Comparison of ENCODE assay signal across 13 cellular contexts in genomic region chr20:45059022-45059728, GRCh38. TPM values are rescaled to one million over a fixed set of nuclear protein-coding genes. Genes with fewer than 3 reads are reported as not detected.
DNase-seq lines count a peak whose midpoint lies in the region; ATAC-seq, FAIRE-seq and TF ChIP-seq lines count a peak whose summit lies in the region.
"Had no signal": no experiment of that assay in that cellular context is flagged by ENCODE, and none has a peak within 500 bp of the region (broad histone marks: within the 10 kb centered on the region; RNA-seq: fewer than 3 reads in every experiment).

No MANE protein-coding gene starts in this region.

- peaks cover 3% of the 10 kb centered on the region for H3K36me3 Mint-ChIP-seq in IgD-negative memory B cell

- FAIRE-seq in kidney (lab: Jason Lieb, UNC) = no peak

- H3K27me3 Mint-ChIP-seq in IgD-negative memory B cell = no peaks in the 10 kb centered on the region

- no peaks in the 10 kb centered on the region for H3K4me1 ChIP-seq in kidney (ENCODE audit: control insufficient read depth in 1 of 2, insufficient read depth in 1 of 2, low read depth in 1 of 2, low read length in 2 of 2)
- H3K4me1 ChIP-seq: gastrocnemius medialis had no signal

- no peaks in the 10 kb centered on the region for H3K9me3 ChIP-seq in kidney (ENCODE audit: control insufficient read depth in 1 of 2, low read length in 2 of 2)
- H3K9me3 ChIP-seq: gastrocnemius medialis, thoracic aorta had no signal

- intact Hi-C loops in kidney (cut with DNase I) = no loop called here

- H3K9ac ChIP-seq in kidney (ENCODE audit: low read length in 2 of 2) = no peak overlapping the region

- H3K27ac ChIP-seq in kidney (ENCODE audit: low read depth in 2 of 2, low read length in 2 of 2) = no peak overlapping the region
- H3K27ac ChIP-seq: gastrocnemius medialis, thoracic aorta had no signal

- no peak overlapping the region for H3K4me3 ChIP-seq in kidney (ENCODE audit: low read length in 2 of 2)
- H3K4me3 ChIP-seq: gastrocnemius medialis, thoracic aorta had no signal

- TF ChIP-seq CTCF in kidney (IDR thresholded peaks at IDR 0.05; ENCODE audit: borderline replicate concordance, extremely low read depth, insufficient read depth) = no peak

- peak overlapping the region; percentile 12 to 59 (median 50) for H3K27ac Mint-ChIP-seq in IgD-negative memory B cell

- H3K4me3 Mint-ChIP-seq in IgD-negative memory B cell = peak overlapping the region in 1 of 4 donors; percentile 9

- DNase-seq in Ammon's horn (ENCODE audit: low spot score) = peak; percentile 80
- DNase-seq in amniotic epithelial cell (ENCODE audit: low read depth) = peak; percentile 78
- DNase-seq in inferior parietal cortex (ENCODE audit: extremely low spot score) = peak; percentile 68
- DNase-seq in foreskin melanocyte = no peak
- no peak for DNase-seq in NCI-H2107 treated with DMSO at 0.1 percent for 48 hours (lab: John Stamatoyannopoulos, UW; ENCODE audit: unreplicated experiment)
- no peak for DNase-seq in kidney
- DNase-seq: activated naive CD4-positive, alpha-beta T cell treated with anti-CD3 and anti-CD28 coated beads, Interleukin-2, amount 50 U/mL, for 16 hours; gastrocnemius medialis; NCI-H2029 treated with DMSO at 0.1 percent for 48 hours had no signal

- H3K9me3 Mint-ChIP-seq in IgD-negative memory B cell = no peaks in the 10 kb centered on the region

- H3K4me1 Mint-ChIP-seq in IgD-negative memory B cell = peaks cover 40 to 51% (median 50%) of the 10 kb centered on the region in 3 donors

- no peak for ATAC-seq in HG03139 (IDR thresholded peaks at IDR 0.05; ENCODE audit: unreplicated experiment)
- ATAC-seq: gastrocnemius medialis had no signal

- no peaks in the 10 kb centered on the region for H3K36me3 ChIP-seq in kidney (ENCODE audit: control insufficient read depth in 1 of 2, insufficient read depth in 2 of 2, low read length in 2 of 2)
- H3K36me3 ChIP-seq: gastrocnemius medialis, thoracic aorta had no signal

RNA-seq across cellular contexts. Expression of gene KCNS1, which starts 41.8 kb away (rescaled TPM):
- polyA plus RNA-seq in IgD-negative memory B cell = not detected
- 2.9 TPM for total RNA-seq in kidney
- polyA plus RNA-seq in kidney (ENCODE audit: insufficient read depth, low read depth, low replicate concordance) = 0.19 TPM
- total RNA-seq: gastrocnemius medialis, thoracic aorta had no signal

RNA-seq across cellular contexts. Expression of gene WFDC5, which starts 55.8 kb away (rescaled TPM):
- polyA plus RNA-seq in IgD-negative memory B cell (not detected), kidney (ENCODE audit: insufficient read depth, low read depth, low replicate concordance) (not detected)
- total RNA-seq in kidney = 1.0 TPM
- total RNA-seq: gastrocnemius medialis; T-helper 2 cell treated with Interferon-gamma antibody and Interleukin-4, amounts not matched to agents 100 ng/mL and 5 ng/mL, for 36 hours; thoracic aorta had no signal

Comparison
In these comparisons a context has a peak if more than half of its experiments do, and no peak if none do; other contexts are left out.
1. DNase-seq: peak in Ammon's horn (single experiment), amniotic epithelial cell (single experiment) and inferior parietal cortex (single experiment); none in foreskin melanocyte (single experiment), NCI-H2107 treated with DMSO at 0.1 percent for 48 hours (single experiment) and kidney (single experiment).